8 cellular contexts compared by ENCODE assay signal in the genomic region with DNA sequence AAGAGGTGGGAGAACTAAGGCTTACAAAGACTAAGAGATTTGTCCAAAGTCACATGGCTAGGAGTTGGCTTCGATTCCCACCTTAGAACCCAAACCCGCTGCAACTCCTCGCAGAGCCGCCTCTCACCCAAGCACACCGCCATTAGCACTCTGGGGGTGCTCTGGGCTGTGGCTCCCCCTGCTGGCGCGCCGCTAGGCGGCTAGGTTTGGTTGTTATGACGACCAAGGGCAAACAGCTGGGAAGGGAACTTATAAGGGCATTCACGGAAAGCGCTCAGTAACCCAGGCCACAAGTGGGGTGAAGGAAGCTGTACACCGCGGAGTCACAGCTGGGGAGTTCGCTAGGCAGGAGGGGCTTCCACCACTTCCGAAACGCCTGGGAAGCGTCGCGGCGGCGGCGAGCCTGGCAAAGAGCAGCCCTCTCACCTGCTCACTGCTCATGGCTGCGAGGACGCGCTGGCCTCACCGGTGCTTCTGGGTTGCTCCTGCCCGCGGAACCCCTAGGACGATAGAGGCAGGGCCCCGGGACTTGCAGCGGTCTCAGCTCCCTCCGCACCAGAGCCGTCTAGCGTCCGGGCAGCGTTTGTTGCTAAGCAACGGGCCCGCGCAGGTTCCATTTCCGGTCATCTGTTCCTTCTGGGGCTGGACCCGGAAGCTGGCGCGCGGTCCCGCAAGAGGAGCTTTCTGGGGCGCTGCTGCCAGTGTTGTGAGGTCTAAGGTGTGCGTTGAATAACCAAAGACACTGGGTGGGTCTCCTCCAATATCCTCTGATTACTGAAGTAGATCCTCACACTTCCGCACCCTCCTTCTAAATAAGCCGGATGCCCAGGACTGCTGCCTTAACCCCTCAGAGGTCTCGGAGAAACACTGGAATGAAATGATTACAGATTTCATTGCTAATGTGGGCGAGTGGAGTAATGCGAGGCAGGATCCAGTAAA. TPM values are rescaled to one million over a fixed set of nuclear protein-coding genes. Genes with fewer than 3 reads are reported as not detected.
A peak's percentile ranks its signal among the peaks of the same experiment; 100 is the strongest.
DNase-seq lines count a peak whose midpoint lies in the region; ATAC-seq and TF ChIP-seq lines count a peak whose summit lies in the region.

A gene (minus strand): TSS at position 567 of the 939 bp plus-strand sequence. CDS start 126 bp downstream, at position 441.

- peak within 1 kb of the TSS; percentile 82 for H3K4me2 ChIP-seq in SK-N-SH

- H3K79me2 ChIP-seq in SK-N-SH (ENCODE audit: insufficient read depth): no peaks in the 10 kb centered on the region

- ATAC-seq in HG02588 (IDR thresholded peaks at IDR 0.05; ENCODE audit: unreplicated experiment) (peak; percentile 99), omental fat pad (ENCODE audit: low FRiP score) (peak; percentile 95)
- peak; percentile 93 to 97 for ATAC-seq in activated naive CD4-positive, alpha-beta T cell treated with anti-CD3 and anti-CD28 coated beads, Interleukin-2, amount 50 U/mL, for 72 hours

- H3K27ac ChIP-seq in SK-N-SH (ENCODE audit: low read depth in 2 of 2, low read length in 1 of 2) (peak within 1 kb of the TSS; percentile 78 to 80), testis (peak within 1 kb of the TSS; percentile 21 to 65)

- POLR2A ChIA-PET in SK-N-SH (lab: Yijun Ruan, JAX): no interaction called here

- peak; percentile 13 for TF ChIP-seq POLR2A in testis (IDR thresholded peaks at IDR 0.05)

- H3K9me3 Mint-ChIP-seq in activated naive CD4-positive, alpha-beta T cell treated with anti-CD3 and anti-CD28 coated beads, Interleukin-2, amount 50 U/mL, for 72 hours: peaks cover 0 to 3% of the 10 kb centered on the region in 2 donors

- H3F3A ChIP-seq in SK-N-SH (replicated peaks; ENCODE audit: insufficient read depth): no peaks in the 10 kb centered on the region

- DNase-seq in NCI-H1092 (lab: John Stamatoyannopoulos, UW) (peak; percentile 68), SK-N-SH (peak; percentile 87), head of caudate nucleus (peak; percentile 75 to 94 (median 88)), omental fat pad (ENCODE audit: low spot score) (peak; percentile 73), testis (peak; percentile 96)
- DNase-seq in activated naive CD4-positive, alpha-beta T cell treated with anti-CD3 and anti-CD28 coated beads, Interleukin-2, amount 50 U/mL, for 72 hours (ENCODE audit: low spot score in 2 of 2): peak; percentile 91 to 93

- H3K27me3 ChIP-seq in SK-N-SH (ENCODE audit: insufficient read depth): no peaks in the 10 kb centered on the region
- no peaks in the 10 kb centered on the region for H3K27me3 ChIP-seq in testis

- H3K9ac ChIP-seq in SK-N-SH: peak within 1 kb of the TSS; percentile 82

- no peaks in the 10 kb centered on the region for H4K20me1 ChIP-seq in SK-N-SH (ENCODE audit: insufficient read depth)

- intact Hi-C loops in head of caudate nucleus (cut with DNase I): no loop called here
- intact Hi-C loops in testis (cut with DNase I; ENCODE audit: low total_unique reads): no loop called here

- peak within 1 kb of the TSS; percentile 72 to 98 for H3K4me3 ChIP-seq in SK-N-SH (ENCODE audit: low read depth in 2 of 2, low read length in 1 of 2)
- H3K4me3 ChIP-seq in testis: peak within 1 kb of the TSS; percentile 81 to 86

- 3% methylated on average over 13 of the region's 53 CpGs for WGBS in SK-N-SH (ENCODE audit: low lambda C conversion rate)
- 2 to 3% methylated on average over 21 to 51 of the region's 53 CpGs for WGBS in testis, 2 donors

- TF ChIP-seq CTCF in GM12801 (IDR thresholded peaks at IDR 0.05; ENCODE audit: extremely low read depth, insufficient read length): peak; percentile 22
- TF ChIP-seq CTCF in SK-N-SH (IDR thresholded peaks at IDR 0.05): peak; percentile 79
- TF ChIP-seq CTCF in omental fat pad (IDR thresholded peaks at IDR 0.05): no peak
- TF ChIP-seq CTCF in testis (IDR thresholded peaks at IDR 0.05): peak; percentile 68 to 73 (median 71)

- no peaks in the 10 kb centered on the region for H3K9me2 ChIP-seq in SK-N-SH

- H3K36me3 Mint-ChIP-seq in activated naive CD4-positive, alpha-beta T cell treated with anti-CD3 and anti-CD28 coated beads, Interleukin-2, amount 50 U/mL, for 72 hours: no peaks in the 10 kb centered on the region

- no peak for TF ChIP-seq EP300 in SK-N-SH (IDR thresholded peaks at IDR 0.05; ENCODE audit: borderline replicate concordance in 1 of 2, low read depth in 1 of 2, low read length in 1 of 2)

- H3K9me3 ChIP-seq in SK-N-SH: no peaks in the 10 kb centered on the region
- no peaks in the 10 kb centered on the region for H3K9me3 ChIP-seq in testis

- TF ChIP-seq RAD21 in SK-N-SH (IDR thresholded peaks at IDR 0.05; ENCODE audit: low read length): peak; percentile 60

- no peaks in the 10 kb centered on the region for H3K36me3 ChIP-seq in SK-N-SH (replicated peaks in 1 of 2; ENCODE audit: control insufficient read depth in 1 of 2, insufficient read depth in 2 of 2, low read length in 1 of 2)
- H3K36me3 ChIP-seq in testis (ENCODE audit: low read depth, missing control alignments): no peaks in the 10 kb centered on the region

- CTCF ChIA-PET in SK-N-SH (lab: Yijun Ruan, JAX): interaction anchor here (0.6 to 4.4 kb wide), 30 partner anchors 9 to 1057 kb away, joined by 3 to 48 read pairs (median 3); no protein-coding TSS in a partner anchor

- peak within 1 kb of the TSS; percentile 91 to 97 for H3K27ac Mint-ChIP-seq in activated naive CD4-positive, alpha-beta T cell treated with anti-CD3 and anti-CD28 coated beads, Interleukin-2, amount 50 U/mL, for 72 hours

- H2AFZ ChIP-seq in SK-N-SH (ENCODE audit: low read depth): peak within 1 kb of the TSS; percentile 94

- peaks cover 0 to 5% of the 10 kb centered on the region in 2 experiments; a peak in 2 of 4 replicates for H3K4me1 ChIP-seq in SK-N-SH (ENCODE audit: control insufficient read depth in 1 of 2, insufficient read depth in 2 of 2, low read depth in 1 of 2, low read length in 1 of 2)
- H3K4me1 ChIP-seq in testis: peaks cover 6% of the 10 kb centered on the region

TF ChIP-seq in SK-N-SH, 30 proteins besides CTCF, POLR2A, EP300 and RAD21 (continues in another document):
- no peak for TF ChIP-seq FOXJ3 (CRISPR knock-in tag; IDR thresholded peaks at IDR 0.05)
- TF ChIP-seq CHD2 (IDR thresholded peaks at IDR 0.05; ENCODE audit: low read length, partially characterized antibody): peak; percentile 15
- TF ChIP-seq, protein P1, sequence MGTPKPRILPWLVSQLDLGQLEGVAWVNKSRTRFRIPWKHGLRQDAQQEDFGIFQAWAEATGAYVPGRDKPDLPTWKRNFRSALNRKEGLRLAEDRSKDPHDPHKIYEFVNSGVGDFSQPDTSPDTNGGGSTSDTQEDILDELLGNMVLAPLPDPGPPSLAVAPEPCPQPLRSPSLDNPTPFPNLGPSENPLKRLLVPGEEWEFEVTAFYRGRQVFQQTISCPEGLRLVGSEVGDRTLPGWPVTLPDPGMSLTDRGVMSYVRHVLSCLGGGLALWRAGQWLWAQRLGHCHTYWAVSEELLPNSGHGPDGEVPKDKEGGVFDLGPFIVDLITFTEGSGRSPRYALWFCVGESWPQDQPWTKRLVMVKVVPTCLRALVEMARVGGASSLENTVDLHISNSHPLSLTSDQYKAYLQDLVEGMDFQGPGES (IDR thresholded peaks at IDR 0.05; ENCODE audit: low read depth, low read length): no peak
- TF ChIP-seq FOSL2 (IDR thresholded peaks at IDR 0.05; ENCODE audit: borderline replicate concordance, low read depth): no peak
- TF ChIP-seq, protein P2, sequence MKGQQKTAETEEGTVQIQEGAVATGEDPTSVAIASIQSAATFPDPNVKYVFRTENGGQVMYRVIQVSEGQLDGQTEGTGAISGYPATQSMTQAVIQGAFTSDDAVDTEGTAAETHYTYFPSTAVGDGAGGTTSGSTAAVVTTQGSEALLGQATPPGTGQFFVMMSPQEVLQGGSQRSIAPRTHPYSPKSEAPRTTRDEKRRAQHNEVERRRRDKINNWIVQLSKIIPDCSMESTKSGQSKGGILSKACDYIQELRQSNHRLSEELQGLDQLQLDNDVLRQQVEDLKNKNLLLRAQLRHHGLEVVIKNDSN (IDR thresholded peaks at IDR 0.05; ENCODE audit: borderline replicate concordance, low read depth): peak; percentile 87
- TF ChIP-seq TAF1 (IDR thresholded peaks at IDR 0.05; ENCODE audit: borderline replicate concordance, low read depth, low read length): peak; percentile 62
- TF ChIP-seq, protein P3, sequence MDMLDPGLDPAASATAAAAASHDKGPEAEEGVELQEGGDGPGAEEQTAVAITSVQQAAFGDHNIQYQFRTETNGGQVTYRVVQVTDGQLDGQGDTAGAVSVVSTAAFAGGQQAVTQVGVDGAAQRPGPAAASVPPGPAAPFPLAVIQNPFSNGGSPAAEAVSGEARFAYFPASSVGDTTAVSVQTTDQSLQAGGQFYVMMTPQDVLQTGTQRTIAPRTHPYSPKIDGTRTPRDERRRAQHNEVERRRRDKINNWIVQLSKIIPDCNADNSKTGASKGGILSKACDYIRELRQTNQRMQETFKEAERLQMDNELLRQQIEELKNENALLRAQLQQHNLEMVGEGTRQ (IDR thresholded peaks at IDR 0.05; ENCODE audit: borderline replicate concordance, low read depth, low read length): peak; percentile 33; the same call in 1 of the 2 replicates

RNA-seq across cellular contexts. Expression of the gene that starts here (rescaled TPM):
- 0.70 and 1.2 TPM in 2 replicates for polyA plus RNA-seq in SK-N-SH (2012; rRNA removed)
- polyA plus RNA-seq in SK-N-SH (2012; cell fraction: cytosol; rRNA removed): 0.54 and 0.67 TPM in 2 replicates
- 0.97 and 2.3 TPM in 2 replicates for polyA plus RNA-seq in SK-N-SH (2012; cell fraction: nucleus; rRNA removed)
- total RNA-seq in activated naive CD4-positive, alpha-beta T cell treated with anti-CD3 and anti-CD28 coated beads, Interleukin-2, amount 50 U/mL, for 72 hours: under 1 TPM in 1 of 2 donors, not detected in 1; 0.05 TPM
- total RNA-seq in omental fat pad: 1 to 10 TPM in 2 of 4 donors, under 1 TPM in 2; 0.16 to 3.6 (median 1.4) TPM
- 10 to 100 TPM; 14.9 to 27.1 TPM for total RNA-seq in testis
- polyA plus RNA-seq in testis (ENCODE audit: insufficient read depth, low read depth, low replicate concordance): 25.8 TPM

Comparison
In these comparisons a context has a peak if more than half of its experiments do, and no peak if none do; other contexts are left out.
1. Peak in every context shown above with its lines: DNase-seq, ATAC-seq, H3K4me3 ChIP-seq and H3K27ac ChIP-seq.
2. Peak in DNase-seq and ATAC-seq in activated naive CD4-positive, alpha-beta T cell treated with anti-CD3 and anti-CD28 coated beads, Interleukin-2, amount 50 U/mL, for 72 hours; RNA of the gene not detected or under 1 TPM.
3. CTCF ChIP-seq: peak in GM12801 (single experiment), SK-N-SH (single experiment) and testis (3 of 3); none in omental fat pad (0 of 3).